ENCODE assay signal across 12 cellular contexts in genomic region chr5:78574731-78575161, GRCh38.
DNase-seq lines count a peak whose midpoint lies in the region; ATAC-seq, FAIRE-seq and TF ChIP-seq lines count a peak whose summit lies in the region.
"Had no signal": no experiment of that assay in that cellular context is flagged by ENCODE, and none has a peak within 500 bp of the region (broad histone marks: within the 10 kb centered on the region; RNA-seq: fewer than 3 reads in every experiment).

No MANE protein-coding gene starts in this region.

- no peak overlapping the region for H3K56ac ChIP-seq in H1 (replicated peaks; ENCODE audit: insufficient read length, low read depth, low read length)

- H4K20me1 ChIP-seq in H1 (replicated peaks in 1 of 2; ENCODE audit: control insufficient read depth in 1 of 2, insufficient read depth in 2 of 2, low read length in 2 of 2) = peaks cover 3 to 5% of the 10 kb centered on the region in 2 experiments

- no peak overlapping the region for H3K9ac ChIP-seq in H1 (replicated peaks in 1 of 4; ENCODE audit: extremely low read depth in 1 of 4, low read depth in 3 of 4, low read length in 3 of 4)
- H3K9ac ChIP-seq: parathyroid adenoma had no signal

- no peak overlapping the region for H4K8ac ChIP-seq in H1 (ENCODE audit: extremely low read depth, insufficient read depth, low read length)

- no peak overlapping the region for H4K91ac ChIP-seq in H1 (replicated peaks; ENCODE audit: insufficient read length, low read length)

- no peak overlapping the region for H3K27ac Mint-ChIP-seq in stimulated activated effector memory CD8-positive, alpha-beta T cell treated with anti-CD3 and anti-CD28 coated beads, Interleukin-12 subunit alpha, Interleukin-12 subunit beta, amount 100 ng/mL, for 72 hours
- H3K27ac Mint-ChIP-seq: activated CD4-positive, alpha-beta memory T cell treated with anti-CD3 and anti-CD28 coated beads for 36 hours had no signal

- no peak for TF ChIP-seq POLR2A in H1 (IDR thresholded peaks at IDR 0.05; ENCODE audit: control extremely low read depth in 1 of 2, low read depth in 2 of 2, low read length in 2 of 2)

- no peak overlapping the region for H2BK5ac ChIP-seq in H1 (ENCODE audit: low read depth, low read length)

- H3K4ac ChIP-seq in H1 (replicated peaks; ENCODE audit: insufficient read length, low read depth, low read length) = no peak overlapping the region

- TF ChIP-seq CTCF in H1 (IDR thresholded peaks at IDR 0.05; ENCODE audit: control extremely low read depth in 1 of 3, insufficient read depth in 1 of 3, low read depth in 1 of 3, low read length in 3 of 3) = no peak

- no peak overlapping the region for H3K14ac ChIP-seq in H1 (ENCODE audit: insufficient read length)

- H4K5ac ChIP-seq in H1 (ENCODE audit: insufficient read length, low read depth, low read length) = no peak overlapping the region

- no peak overlapping the region for H2BK120ac ChIP-seq in H1 (replicated peaks; ENCODE audit: low read depth, low read length)

- H2BK15ac ChIP-seq in H1 (ENCODE audit: low read length) = no peak overlapping the region

- DNase-seq in GM19239 (ENCODE audit: insufficient read length, low spot score) (no peak), H1 (ENCODE audit: low read depth in 1 of 2, low spot score in 2 of 2) (no peak), GOT3 (lab: John Stamatoyannopoulos, UW) (no peak), COLO829 (ENCODE audit: low spot score) (no peak)
- DNase-seq in stimulated activated effector memory CD8-positive, alpha-beta T cell treated with anti-CD3 and anti-CD28 coated beads, Interleukin-12 subunit alpha, Interleukin-12 subunit beta, amount 100 ng/mL, for 72 hours (ENCODE audit: low spot score in 2 of 2) = no peak
- DNase-seq in activated CD4-positive, alpha-beta T cell treated with anti-CD3 and anti-CD28 coated beads, Interleukin-2, amount 50 U/mL, for 1 hour = no peak
- DNase-seq: activated CD4-positive, alpha-beta memory T cell treated with anti-CD3 and anti-CD28 coated beads for 36 hours; NCI-H187 treated with DMSO at 0.1 percent for 48 hours had no signal

- H3K27ac ChIP-seq in H1 (ENCODE audit: low read depth, low read length) = no peak overlapping the region
- H3K27ac ChIP-seq: parathyroid adenoma had no signal

- CTCF ChIA-PET in H1 (lab: Charles Lee; ENCODE audit: partially characterized antibody) = interaction anchor here (0.7 to 1.6 kb wide), 5 partner anchors 28 to 62 kb away, joined by 3 to 5 read pairs (median 3); no protein-coding TSS in a partner anchor

- H3K23me2 ChIP-seq in H1 (ENCODE audit: low read depth, low read length) = no peaks in the 10 kb centered on the region

- H3K4me2 ChIP-seq in H1 (ENCODE audit: insufficient read depth in 1 of 2, low read depth in 2 of 2, low read length in 2 of 2) = no peak overlapping the region

- peaks cover 0 to 53% of the 10 kb centered on the region in 2 experiments; a peak in 2 of 4 replicates for H3K79me2 ChIP-seq in H1 (ENCODE audit: control insufficient read depth in 1 of 2, insufficient read depth in 2 of 2, low read length in 2 of 2)
- H3K79me2 ChIP-seq: parathyroid adenoma had no signal

- H3K4me1 ChIP-seq in H1 (replicated peaks in 1 of 4; ENCODE audit: control insufficient read depth in 3 of 4, insufficient read depth in 4 of 4, low read length in 3 of 4) = peaks cover 0 to 5% (median 3%) of the 10 kb centered on the region in 4 experiments; a peak in 3 of 7 replicates

- no peak overlapping the region for H3K4me3 Mint-ChIP-seq in stimulated activated effector memory CD8-positive, alpha-beta T cell treated with anti-CD3 and anti-CD28 coated beads, Interleukin-12 subunit alpha, Interleukin-12 subunit beta, amount 100 ng/mL, for 72 hours
- H3K4me3 Mint-ChIP-seq: activated CD4-positive, alpha-beta memory T cell treated with anti-CD3 and anti-CD28 coated beads for 36 hours had no signal

- no peak overlapping the region for H2BK12ac ChIP-seq in H1 (ENCODE audit: low read depth, low read length)

- no peaks in the 10 kb centered on the region for H3K9me3 Mint-ChIP-seq in stimulated activated effector memory CD8-positive, alpha-beta T cell treated with anti-CD3 and anti-CD28 coated beads, Interleukin-12 subunit alpha, Interleukin-12 subunit beta, amount 100 ng/mL, for 72 hours
- H3K9me3 Mint-ChIP-seq: activated CD4-positive, alpha-beta memory T cell treated with anti-CD3 and anti-CD28 coated beads for 36 hours had no signal

- H2AK5ac ChIP-seq in H1 (ENCODE audit: low read depth, low read length) = no peak overlapping the region

- TF ChIP-seq EP300 in H1 (IDR thresholded peaks at IDR 0.05; ENCODE audit: borderline replicate concordance in 1 of 2, low read depth in 2 of 2, low read length in 2 of 2) = no peak

- H3K79me1 ChIP-seq in H1 (ENCODE audit: low read depth, low read length) = no peaks in the 10 kb centered on the region; the same call in 1 of the 2 replicates

- FAIRE-seq in GM19239 (lab: Jason Lieb, UNC) (peak; percentile 44), H1 (lab: Jason Lieb, UNC) (no peak)

- no peaks in the 10 kb centered on the region for H3K4me1 Mint-ChIP-seq in stimulated activated effector memory CD8-positive, alpha-beta T cell treated with anti-CD3 and anti-CD28 coated beads, Interleukin-12 subunit alpha, Interleukin-12 subunit beta, amount 100 ng/mL, for 72 hours

- no peak overlapping the region for H3K18ac ChIP-seq in H1 (ENCODE audit: extremely low read depth, low read length)

- WGBS in H1 (ENCODE audit: extremely low coverage in 1 of 2, insufficient coverage in 1 of 2, insufficient read length in 1 of 2, insufficient replicate concordance in 2 of 2, low coverage in 1 of 2, low lambda C conversion rate in 2 of 2, missing lambda C conversion rate in 1 of 2), 2 experiments = 91% methylated on average over 7 of the region's 7 CpGs; no CpG with 5 or more reads in 1 of the 2 experiments

- H3K9me3 ChIP-seq in H1 (ENCODE audit: insufficient read depth in 2 of 2, low read depth in 1 of 2, low read length in 1 of 2) = no peaks in the 10 kb centered on the region
- H3K9me3 ChIP-seq: thoracic aorta had no signal

- no peak for TF ChIP-seq RAD21 in H1 (IDR thresholded peaks at IDR 0.05 in 1 of 2, conservative IDR thresholded peaks at IDR 0.05 in 1 of 2; ENCODE audit: low read depth in 2 of 2, low read length in 2 of 2)

- no peak overlapping the region for H2AFZ ChIP-seq in H1 (ENCODE audit: low read length)
- H2AFZ ChIP-seq: parathyroid adenoma had no signal

- peak; percentile 43 for ATAC-seq in HG03469 (IDR thresholded peaks at IDR 0.05; ENCODE audit: unreplicated experiment)
- peak; percentile 86 for ATAC-seq in stimulated activated effector memory CD8-positive, alpha-beta T cell treated with anti-CD3 and anti-CD28 coated beads, Interleukin-12 subunit alpha, Interleukin-12 subunit beta, amount 100 ng/mL, for 72 hours
- no peak for ATAC-seq in GM18498 (IDR thresholded peaks at IDR 0.05; ENCODE audit: unreplicated experiment)

- POLR2A ChIA-PET in H1 (lab: Charles Lee; ENCODE audit: partially characterized antibody) = no interaction called here

- H3K36me3 Mint-ChIP-seq in stimulated activated effector memory CD8-positive, alpha-beta T cell treated with anti-CD3 and anti-CD28 coated beads, Interleukin-12 subunit alpha, Interleukin-12 subunit beta, amount 100 ng/mL, for 72 hours = no peaks in the 10 kb centered on the region
- H3K36me3 Mint-ChIP-seq: activated CD4-positive, alpha-beta memory T cell treated with anti-CD3 and anti-CD28 coated beads for 36 hours had no signal

- no peaks in the 10 kb centered on the region; a peak in 1 of 8 replicates for H3K36me3 ChIP-seq in H1 (ENCODE audit: control insufficient read depth in 2 of 4, insufficient read depth in 4 of 4, low read length in 3 of 4)
- H3K36me3 ChIP-seq: thoracic aorta had no signal

- H2BK20ac ChIP-seq in H1 (ENCODE audit: low read length) = no peak overlapping the region

- peak overlapping the region; percentile 71 for H3K23ac ChIP-seq in H1 (ENCODE audit: insufficient read length)

- no peak overlapping the region for H3K4me3 ChIP-seq in H1 (ENCODE audit: extremely low read depth in 1 of 4, insufficient read depth in 2 of 4, low read depth in 3 of 4, low read length in 4 of 4)
- H3K4me3 ChIP-seq: thoracic aorta had no signal

- no peaks in the 10 kb centered on the region for H3K27me3 ChIP-seq in H1 (replicated peaks in 1 of 4; ENCODE audit: control insufficient read depth in 3 of 4, extremely low read depth in 1 of 4, insufficient read depth in 3 of 4, low read length in 3 of 4)

TF ChIP-seq in H1, 55 proteins besides CTCF, POLR2A, EP300 and RAD21:
- TF ChIP-seq SP1 (IDR thresholded peaks at IDR 0.05; ENCODE audit: low read depth, low read length) = no peak
- TF ChIP-seq BCL11A (IDR thresholded peaks at IDR 0.05; ENCODE audit: low read depth in 2 of 2, low read length in 2 of 2) = no peak
- TF ChIP-seq RBBP5 (IDR thresholded peaks at IDR 0.05; ENCODE audit: borderline replicate concordance, low read depth, low read length) = no peak
- TF ChIP-seq RXRA (IDR thresholded peaks at IDR 0.05; ENCODE audit: insufficient read depth, low read depth, low read length) = no peak
- TF ChIP-seq SIN3A (conservative IDR thresholded peaks at IDR 0.05 in 1 of 2, IDR thresholded peaks at IDR 0.05 in 1 of 2; ENCODE audit: low read depth in 1 of 2, low read length in 2 of 2) = no peak
- no peak for TF ChIP-seq TAF1 (IDR thresholded peaks at IDR 0.05; ENCODE audit: low read depth, low read length)
- no peak for TF ChIP-seq CHD1 (IDR thresholded peaks at IDR 0.05; ENCODE audit: low read depth, low read length)
- TF ChIP-seq SIRT6 (IDR thresholded peaks at IDR 0.05; ENCODE audit: low read length) = no peak
- no peak for TF ChIP-seq SP2 (IDR thresholded peaks at IDR 0.05; ENCODE audit: low read length)
- TF ChIP-seq NANOG (IDR thresholded peaks at IDR 0.05; ENCODE audit: insufficient read depth, low read depth, low read length, poor library complexity, severe bottlenecking) = no peak
- TF ChIP-seq ZNF274 (IDR thresholded peaks at IDR 0.05; ENCODE audit: borderline replicate concordance, extremely low read depth, low read length) = no peak
- no peak for TF ChIP-seq CBX8 (IDR thresholded peaks at IDR 0.05; ENCODE audit: borderline replicate concordance, low read depth, low read length)
- TF ChIP-seq, protein P1, sequence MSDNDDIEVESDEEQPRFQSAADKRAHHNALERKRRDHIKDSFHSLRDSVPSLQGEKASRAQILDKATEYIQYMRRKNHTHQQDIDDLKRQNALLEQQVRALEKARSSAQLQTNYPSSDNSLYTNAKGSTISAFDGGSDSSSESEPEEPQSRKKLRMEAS (IDR thresholded peaks at IDR 0.05) = no peak
- no peak for TF ChIP-seq POU5F1 (IDR thresholded peaks at IDR 0.05; ENCODE audit: low read depth, low read length)
- TF ChIP-seq TEAD4 (IDR thresholded peaks at IDR 0.05; ENCODE audit: low read depth, low read length) = no peak
- TF ChIP-seq SIX5 (IDR thresholded peaks at IDR 0.05; ENCODE audit: low read depth, low read length) = no peak
- TF ChIP-seq CTBP2 (IDR thresholded peaks at IDR 0.05; ENCODE audit: borderline replicate concordance, insufficient read depth, insufficient read length, low read length) = no peak
- no peak for TF ChIP-seq SRF (IDR thresholded peaks at IDR 0.05; ENCODE audit: low read depth, low read length)
- no peak for TF ChIP-seq JUND (IDR thresholded peaks at IDR 0.05; ENCODE audit: low read length)
- no peak for TF ChIP-seq NRF1 (IDR thresholded peaks at IDR 0.05; ENCODE audit: low read depth, low read length)
